Comparison of ENCODE assay signal across 13 cellular contexts in the genomic region with DNA sequence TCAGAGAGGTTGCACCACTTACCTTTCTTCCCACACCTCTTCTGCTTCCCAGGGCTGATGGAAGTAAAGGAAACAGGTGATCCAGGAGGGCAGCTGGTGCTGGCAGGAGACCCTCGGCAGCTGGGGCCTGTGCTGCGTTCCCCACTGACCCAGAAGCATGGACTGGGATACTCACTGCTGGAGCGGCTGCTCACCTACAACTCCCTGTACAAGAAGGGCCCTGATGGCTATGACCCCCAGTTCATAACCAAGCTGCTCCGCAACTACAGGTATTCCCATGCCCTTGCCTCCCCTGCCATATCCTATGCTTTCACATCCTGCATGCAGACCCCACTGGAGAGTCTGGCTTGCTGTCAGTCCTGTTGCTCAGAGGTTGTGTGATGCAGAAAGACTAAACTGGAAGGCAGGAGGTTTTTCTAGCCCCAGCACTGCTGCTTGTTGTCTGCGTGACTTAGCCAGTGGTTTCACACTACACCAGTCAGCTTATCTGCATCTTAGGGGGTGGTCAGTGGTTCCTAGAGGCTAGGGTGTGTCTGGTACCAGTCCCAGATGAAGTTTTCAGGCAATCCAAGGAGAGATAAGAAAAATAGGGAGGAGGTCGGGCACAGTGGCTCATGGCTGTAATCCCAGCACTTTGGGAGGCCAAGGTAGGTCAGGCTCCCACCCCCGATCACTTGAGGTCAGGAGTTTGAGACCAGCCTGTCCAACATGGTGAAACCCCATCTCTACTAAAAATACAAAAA.
"Had no signal": no experiment of that assay in that cellular context is flagged by ENCODE, and none has a peak within 500 bp of the region (broad histone marks: within the 10 kb centered on the region; RNA-seq: fewer than 3 reads in every experiment).

No MANE protein-coding gene starts in this region.

- H3K4me2 ChIP-seq: SK-N-SH had no signal

- H3K9me2 ChIP-seq: SK-N-SH had no signal

- DNase-seq: activated CD4-positive, alpha-beta T cell treated with anti-CD3 and anti-CD28 coated beads for 48 hours; endodermal cell; hippocampal formation; mesenchymal stem cell; nephron progenitor cell; right cardiac atrium; SK-N-SH; small intestine; T-cell had no signal

- H3K27ac ChIP-seq: thoracic aorta had no signal

- ATAC-seq: right cardiac atrium, T-cell, WTC11 had no signal

- H3K9me3 ChIP-seq: breast epithelium, prostate gland, SK-N-SH, thoracic aorta had no signal

- H3K4me3 ChIP-seq: breast epithelium, prostate gland, thoracic aorta had no signal

- H3K36me3 ChIP-seq: breast epithelium had no signal

- H3K9ac ChIP-seq: SK-N-SH had no signal

- H3K27me3 ChIP-seq: breast epithelium had no signal
